22 cellular contexts compared by ENCODE assay signal in the genomic region with DNA sequence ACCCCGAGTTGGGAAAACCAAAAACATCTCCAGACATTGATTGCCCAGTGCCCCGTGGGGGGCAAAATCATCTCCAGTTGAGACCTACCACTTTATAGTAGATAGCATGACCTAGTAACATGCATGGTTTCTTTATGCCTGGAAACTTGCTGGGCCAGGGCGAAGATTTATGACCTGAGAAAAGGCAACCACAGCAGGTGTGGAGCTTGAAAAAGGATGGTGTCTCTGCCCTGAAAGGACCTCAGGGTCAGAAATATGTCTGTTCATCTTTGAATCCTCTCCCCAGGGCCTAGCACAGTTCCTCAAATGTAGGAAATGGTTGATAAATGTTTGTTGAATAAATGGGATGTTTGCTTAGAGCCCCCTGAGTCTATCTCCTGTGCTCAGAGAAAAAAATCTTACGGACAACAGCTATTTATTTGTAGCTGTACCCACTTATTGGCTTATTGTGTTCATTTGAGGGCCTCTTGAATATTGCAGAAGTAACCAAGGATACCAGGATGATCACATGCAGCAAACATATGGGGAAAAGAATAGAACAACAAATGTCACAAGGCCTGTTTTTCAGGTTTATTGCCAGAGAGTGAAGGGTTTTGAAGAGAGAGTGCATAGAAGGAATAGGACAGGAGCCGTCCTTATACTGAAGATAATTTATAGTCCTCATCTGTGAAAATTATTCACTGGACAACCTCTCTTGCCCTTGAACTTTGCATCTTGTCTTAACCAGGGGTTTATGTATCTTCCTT.
DNase-seq lines count a peak whose midpoint lies in the region; ATAC-seq, FAIRE-seq and TF ChIP-seq lines count a peak whose summit lies in the region.
"Had no signal": no experiment of that assay in that cellular context is flagged by ENCODE, and none has a peak within 500 bp of the region (broad histone marks: within the 10 kb centered on the region; RNA-seq: fewer than 3 reads in every experiment).

No MANE protein-coding gene starts in this region.

- H3K27me3 Mint-ChIP-seq in Calu3 (ENCODE audit: unreplicated experiment), result no peaks in the 10 kb centered on the region
- H3K27me3 Mint-ChIP-seq in naive thymus-derived CD8-positive, alpha-beta T cell, result no peaks in the 10 kb centered on the region
- H3K27me3 Mint-ChIP-seq: CD4-positive, alpha-beta memory T cell; progenitor cell of endocrine pancreas had no signal

- no peaks in the 10 kb centered on the region for H3K27me3 ChIP-seq in hepatocyte
- H3K27me3 ChIP-seq: heart right ventricle had no signal

- no peaks in the 10 kb centered on the region for H3K36me3 ChIP-seq in hepatocyte (replicated peaks; ENCODE audit: insufficient read depth, low read depth)
- H3K36me3 ChIP-seq: HAP-1, heart right ventricle, thoracic aorta had no signal

- H3K4me1 ChIP-seq in hepatocyte (ENCODE audit: insufficient read depth), result peaks cover 50% of the 10 kb centered on the region

- 85% methylated on average over 5 of the region's 5 CpGs for WGBS in hepatocyte (ENCODE audit: low lambda C conversion rate, missing lambda C conversion rate)

- H3K27ac Mint-ChIP-seq in Calu3 (ENCODE audit: unreplicated experiment), result peak overlapping the region; percentile 61
- H3K27ac Mint-ChIP-seq in naive thymus-derived CD8-positive, alpha-beta T cell, result no peak overlapping the region
- H3K27ac Mint-ChIP-seq: activated naive CD8-positive, alpha-beta T cell treated with anti-CD3 and anti-CD28 coated beads, Interleukin-2, amount 10 ng/mL, durations not matched to agents 7 days and 5 days; activated T-helper 2 cell treated with anti-CD3 and anti-CD28 coated beads, Interferon-gamma antibody, Interleukin-2, Interleukin-4, amounts not matched to agents 10 μg/mL and 5 μg/mL and 100 μg/mL, durations not matched to agents 14 hours and 24 hours and 36 hours; CD4-positive, alpha-beta memory T cell; progenitor cell of endocrine pancreas; stimulated activated effector memory CD8-positive, alpha-beta T cell treated with anti-CD3 and anti-CD28 coated beads, Interleukin-12 subunit alpha, Interleukin-12 subunit beta, amount 100 ng/mL, for 72 hours had no signal

- intact Hi-C loops in Calu3 (cut with micrococcal nuclease; ENCODE audit: unreplicated experiment), result no loop called here

- H3K9me3 Mint-ChIP-seq in Calu3 (ENCODE audit: low read depth, unreplicated experiment), result no peaks in the 10 kb centered on the region
- no peaks in the 10 kb centered on the region for H3K9me3 Mint-ChIP-seq in naive thymus-derived CD8-positive, alpha-beta T cell
- H3K9me3 Mint-ChIP-seq: activated naive CD8-positive, alpha-beta T cell treated with anti-CD3 and anti-CD28 coated beads, Interleukin-2, amount 10 ng/mL, durations not matched to agents 7 days and 5 days; activated T-helper 2 cell treated with anti-CD3 and anti-CD28 coated beads, Interferon-gamma antibody, Interleukin-2, Interleukin-4, amounts not matched to agents 10 μg/mL and 5 μg/mL and 100 μg/mL, durations not matched to agents 14 hours and 24 hours and 36 hours; CD4-positive, alpha-beta memory T cell; stimulated activated effector memory CD8-positive, alpha-beta T cell treated with anti-CD3 and anti-CD28 coated beads, Interleukin-12 subunit alpha, Interleukin-12 subunit beta, amount 100 ng/mL, for 72 hours had no signal

- DNase-seq in Calu3 (no peak), NCI-H748 (lab: John Stamatoyannopoulos, UW; ENCODE audit: unreplicated experiment) (peak; percentile 91), hepatocyte (ENCODE audit: low spot score) (peak; percentile 26), GM12891 (ENCODE audit: insufficient read length, low spot score) (no peak), dermis blood vessel endothelial cell (no peak)
- no peak for DNase-seq in naive thymus-derived CD8-positive, alpha-beta T cell
- DNase-seq: activated CD4-positive, alpha-beta T cell treated with anti-CD3 and anti-CD28 coated beads for 48 hours; activated naive CD8-positive, alpha-beta T cell treated with anti-CD3 and anti-CD28 coated beads, Interleukin-2, amount 10 ng/mL, durations not matched to agents 7 days and 5 days; Karpas-422; NCI-H526; SHP77 had no signal

- no peak for TF ChIP-seq POLR2A in GM12891 (IDR thresholded peaks at IDR 0.05; ENCODE audit: low read depth, low read length)

- no peak overlapping the region for H3K4me3 Mint-ChIP-seq in Calu3 (ENCODE audit: low read depth, unreplicated experiment)
- H3K4me3 Mint-ChIP-seq in naive thymus-derived CD8-positive, alpha-beta T cell, result no peak overlapping the region
- H3K4me3 Mint-ChIP-seq: activated naive CD8-positive, alpha-beta T cell treated with anti-CD3 and anti-CD28 coated beads, Interleukin-2, amount 10 ng/mL, durations not matched to agents 7 days and 5 days; CD4-positive, alpha-beta memory T cell; stimulated activated effector memory CD8-positive, alpha-beta T cell treated with anti-CD3 and anti-CD28 coated beads, Interleukin-12 subunit alpha, Interleukin-12 subunit beta, amount 100 ng/mL, for 72 hours had no signal

- BruUV-seq in Calu3 (replicated peaks; lab: Mats Ljungman, UMichigan), result no TSS peak

- POLR2A ChIA-PET in naive thymus-derived CD8-positive, alpha-beta T cell (lab: Charles Lee), result no interaction called here

- no peaks in the 10 kb centered on the region for H3K9me2 ChIP-seq in hepatocyte (replicated peaks; ENCODE audit: insufficient read depth)

- ATAC-seq in GM21576 (IDR thresholded peaks at IDR 0.05; ENCODE audit: unreplicated experiment) (peak; percentile 42), GM21737 (IDR thresholded peaks at IDR 0.05; ENCODE audit: unreplicated experiment) (no peak)
- no peak for ATAC-seq in naive thymus-derived CD8-positive, alpha-beta T cell
- ATAC-seq: stimulated activated effector memory CD8-positive, alpha-beta T cell treated with anti-CD3 and anti-CD28 coated beads, Interleukin-12 subunit alpha, Interleukin-12 subunit beta, amount 100 ng/mL, for 72 hours had no signal

- CTCF ChIA-PET in Calu3 (lab: Charles Lee), result no interaction called here

- H3K36me3 Mint-ChIP-seq in Calu3 (ENCODE audit: insufficient read depth, unreplicated experiment), result peaks cover 12% of the 10 kb centered on the region
- no peaks in the 10 kb centered on the region for H3K36me3 Mint-ChIP-seq in naive thymus-derived CD8-positive, alpha-beta T cell
- H3K36me3 Mint-ChIP-seq: activated naive CD8-positive, alpha-beta T cell treated with anti-CD3 and anti-CD28 coated beads, Interleukin-2, amount 10 ng/mL, durations not matched to agents 7 days and 5 days; CD4-positive, alpha-beta memory T cell; stimulated activated effector memory CD8-positive, alpha-beta T cell treated with anti-CD3 and anti-CD28 coated beads, Interleukin-12 subunit alpha, Interleukin-12 subunit beta, amount 100 ng/mL, for 72 hours had no signal

- no peak overlapping the region for H2AFZ ChIP-seq in hepatocyte

- no peaks in the 10 kb centered on the region for H4K20me1 ChIP-seq in hepatocyte (ENCODE audit: insufficient read depth, poor library complexity, severe bottlenecking)

- H3K4me2 ChIP-seq in hepatocyte, result no peak overlapping the region

- H3K79me2 ChIP-seq in hepatocyte, result no peaks in the 10 kb centered on the region

- TF ChIP-seq CTCF in Calu3 (IDR thresholded peaks at IDR 0.05; ENCODE audit: unreplicated experiment) (no peak), hepatocyte (IDR thresholded peaks at IDR 0.05; ENCODE audit: poor library complexity) (no peak)

- H3K9me3 ChIP-seq in hepatocyte (ENCODE audit: low read depth), result no peaks in the 10 kb centered on the region
- H3K9me3 ChIP-seq: HAP-1, heart right ventricle, thoracic aorta had no signal

- no peak for FAIRE-seq in GM12891 (lab: Jason Lieb, UNC)
- FAIRE-seq: colon, endometrium had no signal

- peaks cover 20% of the 10 kb centered on the region for H3K4me1 Mint-ChIP-seq in Calu3 (ENCODE audit: low read depth, unreplicated experiment)
- H3K4me1 Mint-ChIP-seq in naive thymus-derived CD8-positive, alpha-beta T cell, result no peaks in the 10 kb centered on the region
- H3K4me1 Mint-ChIP-seq: stimulated activated effector memory CD8-positive, alpha-beta T cell treated with anti-CD3 and anti-CD28 coated beads, Interleukin-12 subunit alpha, Interleukin-12 subunit beta, amount 100 ng/mL, for 72 hours had no signal

- peak overlapping the region; percentile 91 for H3K27ac ChIP-seq in hepatocyte
- H3K27ac ChIP-seq: thoracic aorta had no signal

- H3K4me3 ChIP-seq in hepatocyte, result no peak overlapping the region
- H3K4me3 ChIP-seq: HAP-1, heart right ventricle, thoracic aorta had no signal

TF ChIP-seq in GM12891, 5 proteins besides CTCF, POLR2A, EP300 and RAD21:
- TF ChIP-seq PAX5 (IDR thresholded peaks at IDR 0.05; ENCODE audit: insufficient read depth, low read length, severe bottlenecking) (no peak), POU2F2 (IDR thresholded peaks at IDR 0.05; ENCODE audit: low read depth, low read length) (no peak), POLR2AphosphoS5 (IDR thresholded peaks at IDR 0.05; ENCODE audit: low read depth, low read length) (no peak), TAF1 (IDR thresholded peaks at IDR 0.05; ENCODE audit: low read depth, low read length) (no peak), SPI1 (IDR thresholded peaks at IDR 0.05; ENCODE audit: low read depth, low read length) (no peak)

Comparison
In these comparisons a context has a peak if more than half of its experiments do, and no peak if none do; other contexts are left out.
1. DNase-seq: peak in NCI-H748 (single experiment) and hepatocyte (single experiment); none in Calu3 (single experiment), naive thymus-derived CD8-positive, alpha-beta T cell (0 of 10), GM12891 (single experiment) and dermis blood vessel endothelial cell (single experiment).